13 cellular contexts compared by ENCODE assay signal in the genomic region with DNA sequence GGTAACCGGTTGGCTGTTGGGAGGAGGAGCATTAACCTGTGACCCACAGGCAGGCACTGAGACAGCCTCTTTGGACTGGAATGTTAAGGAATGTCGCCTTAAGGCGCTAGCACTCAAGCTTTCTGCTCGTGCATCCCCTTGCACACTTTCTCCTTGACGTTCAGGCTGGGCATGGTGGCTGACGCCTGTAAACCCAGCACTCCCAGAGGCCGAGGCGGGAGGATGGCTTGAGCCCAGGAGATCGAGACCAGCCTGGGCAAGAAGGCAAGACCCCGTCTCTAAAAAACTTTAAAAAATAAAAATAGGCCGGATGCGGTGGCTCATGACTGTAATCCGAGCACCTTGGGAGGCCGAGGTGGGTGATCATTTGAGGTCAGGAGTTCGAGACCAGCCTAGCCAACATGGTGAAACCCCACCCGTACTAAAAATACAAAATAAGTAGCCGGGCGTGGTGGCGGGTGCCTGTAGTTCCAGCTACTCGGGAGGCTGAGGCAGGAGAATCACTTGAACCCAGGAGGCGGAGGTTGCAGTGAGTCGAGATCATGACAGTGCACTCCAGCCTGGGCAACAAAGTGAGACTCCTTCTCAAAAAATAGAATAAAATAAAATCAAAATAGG. TPM values are rescaled to one million over a fixed set of nuclear protein-coding genes. Genes with fewer than 3 reads are reported as not detected.
DNase-seq lines count a peak whose midpoint lies in the region; ATAC-seq, FAIRE-seq and TF ChIP-seq lines count a peak whose summit lies in the region.
"Had no signal": no experiment of that assay in that cellular context is flagged by ENCODE, and none has a peak within 500 bp of the region (broad histone marks: within the 10 kb centered on the region; RNA-seq: fewer than 3 reads in every experiment).

No MANE protein-coding gene starts in this region.

- no peak overlapping the region for H2AFZ ChIP-seq in keratinocyte (ENCODE audit: control insufficient read depth, low read length)

- ATAC-seq in heart right ventricle (no peak), upper lobe of left lung (ENCODE audit: low FRiP score in 2 of 2) (no peak)
- ATAC-seq: mucosa of descending colon had no signal

- H3K9ac ChIP-seq in keratinocyte (ENCODE audit: control insufficient read depth, extremely low read depth, insufficient read depth, low read length) = no peak overlapping the region

- TF ChIP-seq CTCF in heart right ventricle (IDR thresholded peaks at IDR 0.05) (no peak), ascending aorta (IDR thresholded peaks at IDR 0.05) (no peak), keratinocyte (optimal IDR thresholded peaks at IDR 0.05 in 1 of 3, IDR thresholded peaks at IDR 0.05 in 1 of 3, conservative IDR thresholded peaks at IDR 0.05 in 1 of 3; ENCODE audit: extremely low read depth in 1 of 3, insufficient read depth in 2 of 3, low read length in 3 of 3) (no peak), upper lobe of left lung (IDR thresholded peaks at IDR 0.05) (no peak)

- dilution Hi-C loops in keratinocyte (cut with MboI; ENCODE audit: extremely low pct_ligation_motif_present, low sequenced_read_pairs) = no loop called here

- H3K9me3 ChIP-seq in heart right ventricle (no peaks in the 10 kb centered on the region), ascending aorta (no peaks in the 10 kb centered on the region), keratinocyte (ENCODE audit: control insufficient read depth, low read depth, low read length) (no peaks in the 10 kb centered on the region), upper lobe of left lung (no peaks in the 10 kb centered on the region)
- H3K9me3 ChIP-seq: mucosa of descending colon had no signal

- H3K4me1 ChIP-seq in heart right ventricle (peaks cover 19 to 54% (median 40%) of the 10 kb centered on the region in 9 donors), ascending aorta (peaks cover 18 to 26% of the 10 kb centered on the region in 2 donors), keratinocyte (ENCODE audit: control insufficient read depth, extremely low read depth, insufficient read depth, low read length) (peaks cover 17% of the 10 kb centered on the region), upper lobe of left lung (peaks cover 28 to 50% (median 29%) of the 10 kb centered on the region in 4 donors)

- intact Hi-C loops in heart right ventricle (cut with DNase I) (loop anchor here in 2 of 10 donors (5.0 to 10.0 kb wide), 2 partner anchors 34 to 61 kb away; no protein-coding TSS in a partner anchor), cardiac septum (cut with DNase I) (no loop called here), ascending aorta (cut with DNase I) (loop anchor here (5.0 to 10.0 kb wide), 4 partner anchors 59 to 701 kb away; a partner anchor contains a TSS)

- peak overlapping the region; percentile 87 for H3K4me2 ChIP-seq in keratinocyte (ENCODE audit: control insufficient read depth, extremely low read depth, insufficient read depth, low read depth, low read length)

- no peak for TF ChIP-seq POLR2A in upper lobe of left lung (IDR thresholded peaks at IDR 0.05)

- no peaks in the 10 kb centered on the region for H4K20me1 ChIP-seq in keratinocyte (ENCODE audit: control insufficient read depth, extremely low read depth, insufficient read depth, low read length)

- 87% methylated on average over 22 of the region's 22 CpGs for WGBS in heart right ventricle, 2 donors
- 87 to 91% methylated on average over 22 of the region's 22 CpGs for WGBS in upper lobe of left lung, 2 donors

- DNase-seq in heart right ventricle = no peak
- DNase-seq in cardiac septum (ENCODE audit: low spot score) = no peak
- DNase-seq in ascending aorta (ENCODE audit: low spot score in 2 of 2) = no peak
- no peak for DNase-seq in keratinocyte (ENCODE audit: low read depth, low spot score)
- peak; percentile 13 to 39 for DNase-seq in upper lobe of left lung
- no peak for DNase-seq in ecto neural progenitor cell (ENCODE audit: low spot score)
- DNase-seq in NCI-H524 treated with DMSO at 0.1 percent for 48 hours (lab: John Stamatoyannopoulos, UW) = no peak
- DNase-seq in mesenteric fat pad (ENCODE audit: low spot score) = no peak
- DNase-seq: activated gamma-delta T cell treated with Interleukin-2 at 50 U/mL for 16 hours; mucosa of descending colon; NCI-H2227 treated with DMSO at 0.1 percent for 48 hours; stimulated activated CD4-positive, alpha-beta T cell treated with anti-CD3 and anti-CD28 coated beads, Interleukin-4, amount 100 ng/mL, for 24 hours had no signal

- H3K4me3 ChIP-seq in heart right ventricle = peak overlapping the region in 9 of 10 donors; percentile 82 to 97 (median 93)
- H3K4me3 ChIP-seq in ascending aorta = peak overlapping the region; percentile 82 to 91
- H3K4me3 ChIP-seq in keratinocyte (ENCODE audit: control insufficient read depth in 2 of 3, extremely low read depth in 1 of 3, insufficient read depth in 2 of 3, low read depth in 1 of 3, low read length in 3 of 3) = peak overlapping the region in 2 of 3 experiments; percentile 96 to 99
- peak overlapping the region in 2 of 4 donors; percentile 88 to 99 for H3K4me3 ChIP-seq in upper lobe of left lung

- H3K27me3 ChIP-seq in heart right ventricle = no peaks in the 10 kb centered on the region
- no peaks in the 10 kb centered on the region for H3K27me3 ChIP-seq in ascending aorta
- no peaks in the 10 kb centered on the region for H3K27me3 ChIP-seq in keratinocyte (ENCODE audit: control insufficient read depth, extremely low read depth, insufficient read depth, low read length)
- H3K27me3 ChIP-seq in upper lobe of left lung = no peaks in the 10 kb centered on the region

- FAIRE-seq in keratinocyte (lab: Jason Lieb, UNC) = no peak
- FAIRE-seq: endometrium had no signal

- H3K79me2 ChIP-seq in keratinocyte (ENCODE audit: control insufficient read depth, insufficient read depth, low read length) = peaks cover 91% of the 10 kb centered on the region

- H3K27ac ChIP-seq in heart right ventricle (peak overlapping the region in 1 of 10 donors; percentile 95), ascending aorta (no peak overlapping the region), keratinocyte (ENCODE audit: control insufficient read depth, insufficient read depth, low read length) (no peak overlapping the region), upper lobe of left lung (peak overlapping the region in 1 of 4 donors; percentile 92)

- H3K9me1 ChIP-seq in keratinocyte (ENCODE audit: control insufficient read depth, extremely low read depth, insufficient read depth, low read length) = no peaks in the 10 kb centered on the region

- TF ChIP-seq EP300 in upper lobe of left lung (IDR thresholded peaks at IDR 0.05) = no peak

- H3K36me3 ChIP-seq in heart right ventricle = peaks cover 0 to 37% (median 0%) of the 10 kb centered on the region in 9 donors
- no peaks in the 10 kb centered on the region for H3K36me3 ChIP-seq in ascending aorta
- H3K36me3 ChIP-seq in keratinocyte (ENCODE audit: control insufficient read depth in 2 of 2, extremely low read depth in 1 of 2, insufficient read depth in 2 of 2, low read length in 2 of 2) = peaks cover 19 to 29% of the 10 kb centered on the region in 2 experiments
- H3K36me3 ChIP-seq in upper lobe of left lung = peaks cover 0 to 9% (median 2%) of the 10 kb centered on the region in 4 donors

RNA-seq across cellular contexts. Expression of a gene that starts 1.9 kb away (rescaled TPM):
- total RNA-seq in heart right ventricle (10 to 100 TPM; 13.7 to 19.9 (median 16.7) TPM), cardiac septum (16.4 TPM), ascending aorta (9.2 TPM), upper lobe of left lung (10 to 100 TPM; 18.6 to 33.2 (median 26.3) TPM), mesenteric fat pad (22.6 TPM)
- polyA plus RNA-seq in heart right ventricle (10 to 100 TPM in 1 of 2 donors, 1 to 10 TPM in 1; 7.0 to 10.2 TPM), keratinocyte (20.7 to 27.9 TPM (median 23.7 TPM) in 3 replicates)
- polyA plus RNA-seq in keratinocyte (2011; ENCODE audit: low read depth) = 24.2 TPM
- polyA plus RNA-seq in keratinocyte (2011; cell fraction: cytosol; rRNA removed) = 21.9 and 23.8 TPM in 2 replicates
- 20.3 and 22.4 TPM in 2 replicates for polyA plus RNA-seq in keratinocyte (2011; cell fraction: nucleus; rRNA removed)
- polyA plus RNA-seq in keratinocyte (2012; ENCODE audit: low replicate concordance) = 24.1 and 35.8 TPM in 2 replicates
- 26.7 to 29.3 TPM (median 28.8 TPM) in 3 replicates for polyA minus RNA-seq in keratinocyte
- 18.8 TPM for polyA minus RNA-seq in keratinocyte (2011; cell fraction: cytosol; rRNA and poly(A)+ RNA removed)
- 11.2 and 16.0 TPM in 2 replicates for polyA minus RNA-seq in keratinocyte (2011; cell fraction: nucleus; rRNA and poly(A)+ RNA removed)

RNA-seq across cellular contexts. Expression of a gene that starts 9.8 kb away (rescaled TPM):
- total RNA-seq in heart right ventricle = 10 to 100 TPM; 31.4 to 44.6 (median 37.6) TPM
- polyA plus RNA-seq in heart right ventricle = 10 to 100 TPM; 16.0 to 21.9 TPM
- 38.9 TPM for total RNA-seq in cardiac septum
- 42.4 TPM for total RNA-seq in ascending aorta
- polyA plus RNA-seq in keratinocyte = 11.1 to 19.3 TPM (median 14.2 TPM) in 3 replicates
- polyA plus RNA-seq in keratinocyte (2011; ENCODE audit: low read depth) = 15.1 TPM
- 8.5 and 10.2 TPM in 2 replicates for polyA plus RNA-seq in keratinocyte (2011; cell fraction: cytosol; rRNA removed)
- 47.2 and 48.5 TPM in 2 replicates for polyA plus RNA-seq in keratinocyte (2011; cell fraction: nucleus; rRNA removed)
- polyA plus RNA-seq in keratinocyte (2012; ENCODE audit: low replicate concordance) = 15.8 and 19.5 TPM in 2 replicates
- 15.5 to 24.0 TPM (median 22.7 TPM) in 3 replicates for polyA minus RNA-seq in keratinocyte
- polyA minus RNA-seq in keratinocyte (2011; cell fraction: cytosol; rRNA and poly(A)+ RNA removed) = 9.8 TPM
- 28.4 and 41.6 TPM in 2 replicates for polyA minus RNA-seq in keratinocyte (2011; cell fraction: nucleus; rRNA and poly(A)+ RNA removed)
- 100 to 1,000 TPM in 1 of 6 donors, 10 to 100 TPM in 5; 51.6 to 109 (median 58.9) TPM for total RNA-seq in upper lobe of left lung
- 39.0 TPM for total RNA-seq in mesenteric fat pad

RNA-seq across cellular contexts. Expression of a gene that starts 16.4 kb away (rescaled TPM):
- total RNA-seq in heart right ventricle (1 to 10 TPM in 4 of 10 donors, under 1 TPM in 6; 0.19 to 3.6 (median 0.62) TPM), cardiac septum (1.7 TPM), ascending aorta (30.0 TPM), upper lobe of left lung (10 to 100 TPM in 4 of 6 donors, 1 to 10 TPM in 2; 3.8 to 18.5 (median 14.4) TPM), mesenteric fat pad (12.7 TPM)
- polyA plus RNA-seq in heart right ventricle (1 to 10 TPM; 2.3 to 8.3 TPM), keratinocyte (0.02 to 0.09 TPM in 2 of 3 replicates, not detected in the other)
- polyA plus RNA-seq in keratinocyte (2011; ENCODE audit: low read depth) = not detected
- polyA plus RNA-seq in keratinocyte (2011; cell fraction: cytosol; rRNA removed) = not detected in 2 replicates
- polyA plus RNA-seq in keratinocyte (2011; cell fraction: nucleus; rRNA removed) = 0.06 and 0.08 TPM in 2 replicates
- 0.04 TPM in 1 of 2 replicates, not detected in the other for polyA plus RNA-seq in keratinocyte (2012; ENCODE audit: low replicate concordance)
- polyA minus RNA-seq in keratinocyte = not detected in 3 replicates
- not detected for polyA minus RNA-seq in keratinocyte (2011; cell fraction: cytosol; rRNA and poly(A)+ RNA removed)
- polyA minus RNA-seq in keratinocyte (2011; cell fraction: nucleus; rRNA and poly(A)+ RNA removed) = not detected in 2 replicates

Comparison
In these comparisons a context has a peak if more than half of its experiments do, and no peak if none do; other contexts are left out.
1. DNase-seq: peak in upper lobe of left lung (2 of 2); none in heart right ventricle (0 of 2), cardiac septum (single experiment), ascending aorta (0 of 2), keratinocyte (single experiment), ecto neural progenitor cell (single experiment), NCI-H524 treated with DMSO at 0.1 percent for 48 hours (single experiment) and mesenteric fat pad (single experiment).